ENCODE assay signal across 1 cellular context in genomic region chr16:1863681-1864460, GRCh38.
TF ChIP-seq lines count a peak whose summit lies in the region.

No MANE protein-coding gene starts in this region.

TF ChIP-seq in GM12878, 131 proteins besides CTCF, POLR2A, EP300 and RAD21:
- TF ChIP-seq ZBTB33 (IDR thresholded peaks at IDR 0.05) (no peak), SMC3 (IDR thresholded peaks at IDR 0.05; ENCODE audit: borderline replicate concordance, low read length) (peak; percentile 37; the same call in 1 of the 2 replicates)
